Comparison of ENCODE assay signal across 1 cellular context in the genomic region with DNA sequence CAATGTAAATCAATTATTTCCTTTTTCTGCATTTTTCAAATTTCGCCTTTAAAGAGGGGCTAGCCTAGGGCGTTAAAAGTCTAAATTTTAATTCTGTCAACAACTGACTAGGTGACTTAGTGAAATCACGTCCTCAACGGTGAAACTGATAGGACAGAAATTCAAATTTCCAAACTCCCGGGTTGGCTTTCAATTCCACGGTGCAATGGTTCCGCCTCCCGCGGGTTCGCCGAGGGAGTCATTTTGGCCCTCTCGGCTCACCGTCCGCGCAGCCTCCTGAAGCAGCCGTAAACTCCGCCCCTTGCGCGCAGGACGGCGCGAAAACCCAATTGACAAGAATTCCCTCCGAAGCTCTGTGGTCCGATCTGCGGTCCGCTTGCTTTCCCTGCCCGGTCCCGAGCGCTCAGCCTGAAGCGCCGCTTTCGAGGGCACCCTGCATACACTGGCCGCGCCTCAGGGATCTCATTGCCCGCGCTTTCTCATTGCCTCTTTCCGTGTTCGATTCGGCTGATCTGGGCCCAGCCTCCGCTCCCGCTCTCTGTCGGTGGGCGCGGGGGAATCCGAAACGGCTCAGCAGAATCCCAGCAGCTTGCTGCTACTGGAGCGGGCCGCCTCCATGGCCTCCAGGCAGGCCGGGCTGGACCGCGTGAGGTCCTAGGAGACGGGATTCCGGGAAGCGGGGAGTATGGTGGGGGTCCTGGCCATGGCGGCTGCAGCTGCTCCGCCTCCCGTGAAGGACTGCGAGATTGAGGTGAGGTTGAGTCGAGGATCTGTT.
TF ChIP-seq lines count a peak whose summit lies in the region.

A gene with protein sequence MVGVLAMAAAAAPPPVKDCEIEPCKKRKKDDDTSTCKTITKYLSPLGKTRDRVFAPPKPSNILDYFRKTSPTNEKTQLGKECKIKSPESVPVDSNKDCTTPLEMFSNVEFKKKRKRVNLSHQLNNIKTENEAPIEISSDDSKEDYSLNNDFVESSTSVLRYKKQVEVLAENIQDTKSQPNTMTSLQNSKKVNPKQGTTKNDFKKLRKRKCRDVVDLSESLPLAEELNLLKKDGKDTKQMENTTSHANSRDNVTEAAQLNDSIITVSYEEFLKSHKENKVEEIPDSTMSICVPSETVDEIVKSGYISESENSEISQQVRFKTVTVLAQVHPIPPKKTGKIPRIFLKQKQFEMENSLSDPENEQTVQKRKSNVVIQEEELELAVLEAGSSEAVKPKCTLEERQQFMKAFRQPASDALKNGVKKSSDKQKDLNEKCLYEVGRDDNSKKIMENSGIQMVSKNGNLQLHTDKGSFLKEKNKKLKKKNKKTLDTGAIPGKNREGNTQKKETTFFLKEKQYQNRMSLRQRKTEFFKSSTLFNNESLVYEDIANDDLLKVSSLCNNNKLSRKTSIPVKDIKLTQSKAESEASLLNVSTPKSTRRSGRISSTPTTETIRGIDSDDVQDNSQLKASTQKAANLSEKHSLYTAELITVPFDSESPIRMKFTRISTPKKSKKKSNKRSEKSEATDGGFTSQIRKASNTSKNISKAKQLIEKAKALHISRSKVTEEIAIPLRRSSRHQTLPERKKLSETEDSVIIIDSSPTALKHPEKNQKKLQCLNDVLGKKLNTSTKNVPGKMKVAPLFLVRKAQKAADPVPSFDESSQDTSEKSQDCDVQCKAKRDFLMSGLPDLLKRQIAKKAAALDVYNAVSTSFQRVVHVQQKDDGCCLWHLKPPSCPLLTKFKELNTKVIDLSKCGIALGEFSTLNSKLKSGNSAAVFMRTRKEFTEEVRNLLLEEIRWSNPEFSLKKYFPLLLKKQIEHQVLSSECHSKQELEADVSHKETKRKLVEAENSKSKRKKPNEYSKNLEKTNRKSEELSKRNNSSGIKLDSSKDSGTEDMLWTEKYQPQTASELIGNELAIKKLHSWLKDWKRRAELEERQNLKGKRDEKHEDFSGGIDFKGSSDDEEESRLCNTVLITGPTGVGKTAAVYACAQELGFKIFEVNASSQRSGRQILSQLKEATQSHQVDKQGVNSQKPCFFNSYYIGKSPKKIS (N-terminal part only) (plus strand): TSS at position 304 of the 775 bp plus-strand sequence. CDS start 382 bp downstream, at position 686.

TF ChIP-seq in HEK293, 187 proteins besides CTCF, POLR2A, EP300 and RAD21 (continued from another document and continues in another):
- TF ChIP-seq ZNF148 (tag by site-specific recombination; IDR thresholded peaks at IDR 0.05; ENCODE audit: borderline replicate concordance) (no peak), ZNF146 (tag by site-specific recombination; IDR thresholded peaks at IDR 0.05) (no peak), ZNF600 (tag by site-specific recombination; IDR thresholded peaks at IDR 0.05) (peak; percentile 67), ZSCAN4 (tag by site-specific recombination; IDR thresholded peaks at IDR 0.05) (no peak; the same call in 1 of the 2 replicates), ZNF473 (tag by site-specific recombination; IDR thresholded peaks at IDR 0.05) (no peak), ZNF658 (tag by site-specific recombination; IDR thresholded peaks at IDR 0.05) (no peak), GFI1B (tag by site-specific recombination; IDR thresholded peaks at IDR 0.05) (no peak), ZNF132 (tag by site-specific recombination; IDR thresholded peaks at IDR 0.05; ENCODE audit: borderline replicate concordance) (no peak), KLF8 (tag by site-specific recombination; IDR thresholded peaks at IDR 0.05) (peak; percentile 73), ZNF248 (tag by site-specific recombination; IDR thresholded peaks at IDR 0.05) (no peak), SCRT1 (tag by site-specific recombination; IDR thresholded peaks at IDR 0.05; ENCODE audit: borderline replicate concordance) (no peak), KLF16 (tag by site-specific recombination; IDR thresholded peaks at IDR 0.05) (peak; percentile 75), ZNF626 (tag by site-specific recombination; IDR thresholded peaks at IDR 0.05) (no peak), HIC1 (tag by site-specific recombination; IDR thresholded peaks at IDR 0.05) (no peak), ZNF664 (tag by site-specific recombination; IDR thresholded peaks at IDR 0.05) (no peak), ZNF518A (tag by site-specific recombination; conservative IDR thresholded peaks at IDR 0.05; ENCODE audit: low read depth) (peak; percentile 44; the same call in 1 of the 2 replicates), ZBTB1 (tag by site-specific recombination; IDR thresholded peaks at IDR 0.05) (no peak), ZNF704 (tag by site-specific recombination; IDR thresholded peaks at IDR 0.05) (no peak), ZNF239 (tag by site-specific recombination; IDR thresholded peaks at IDR 0.05) (no peak), INSM2 (tag by site-specific recombination; IDR thresholded peaks at IDR 0.05) (peak; percentile 55; the same call in 1 of the 2 replicates), ZNF529 (tag by site-specific recombination; IDR thresholded peaks at IDR 0.05; ENCODE audit: insufficient replicate concordance) (no peak), ZNF2 (tag by site-specific recombination; IDR thresholded peaks at IDR 0.05) (peak; percentile 72), ZNF121 (tag by site-specific recombination; IDR thresholded peaks at IDR 0.05) (no peak), GLIS2 (tag by site-specific recombination; IDR thresholded peaks at IDR 0.05) (peak; percentile 87), ZNF768 (tag by site-specific recombination; IDR thresholded peaks at IDR 0.05) (no peak), OVOL3 (tag by site-specific recombination; IDR thresholded peaks at IDR 0.05) (no peak), ZNF555 (tag by site-specific recombination; conservative IDR thresholded peaks at IDR 0.05) (no peak), ZNF747 (tag by site-specific recombination; IDR thresholded peaks at IDR 0.05) (no peak), ZNF37A (tag by site-specific recombination; IDR thresholded peaks at IDR 0.05) (no peak), ZNF596 (tag by site-specific recombination; IDR thresholded peaks at IDR 0.05) (no peak), KLF1 (tag by site-specific recombination; IDR thresholded peaks at IDR 0.05) (peak; percentile 39; the same call in 1 of the 2 replicates), ZNF521 (tag by site-specific recombination; IDR thresholded peaks at IDR 0.05) (no peak), ZBTB6 (tag by site-specific recombination; IDR thresholded peaks at IDR 0.05) (no peak)
- TF ChIP-seq, protein P1, sequence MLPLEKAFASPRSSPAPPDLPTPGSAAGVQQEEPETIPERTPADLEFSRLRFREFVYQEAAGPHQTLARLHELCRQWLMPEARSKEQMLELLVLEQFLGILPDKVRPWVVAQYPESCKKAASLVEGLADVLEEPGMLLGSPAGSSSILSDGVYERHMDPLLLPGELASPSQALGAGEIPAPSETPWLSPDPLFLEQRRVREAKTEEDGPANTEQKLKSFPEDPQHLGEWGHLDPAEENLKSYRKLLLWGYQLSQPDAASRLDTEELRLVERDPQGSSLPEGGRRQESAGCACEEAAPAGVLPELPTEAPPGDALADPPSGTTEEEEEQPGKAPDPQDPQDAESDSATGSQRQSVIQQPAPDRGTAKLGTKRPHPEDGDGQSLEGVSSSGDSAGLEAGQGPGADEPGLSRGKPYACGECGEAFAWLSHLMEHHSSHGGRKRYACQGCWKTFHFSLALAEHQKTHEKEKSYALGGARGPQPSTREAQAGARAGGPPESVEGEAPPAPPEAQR (tag by site-specific recombination; IDR thresholded peaks at IDR 0.05): no peak
